Comparison of ENCODE assay signal across 8 cellular contexts in the genomic region with DNA sequence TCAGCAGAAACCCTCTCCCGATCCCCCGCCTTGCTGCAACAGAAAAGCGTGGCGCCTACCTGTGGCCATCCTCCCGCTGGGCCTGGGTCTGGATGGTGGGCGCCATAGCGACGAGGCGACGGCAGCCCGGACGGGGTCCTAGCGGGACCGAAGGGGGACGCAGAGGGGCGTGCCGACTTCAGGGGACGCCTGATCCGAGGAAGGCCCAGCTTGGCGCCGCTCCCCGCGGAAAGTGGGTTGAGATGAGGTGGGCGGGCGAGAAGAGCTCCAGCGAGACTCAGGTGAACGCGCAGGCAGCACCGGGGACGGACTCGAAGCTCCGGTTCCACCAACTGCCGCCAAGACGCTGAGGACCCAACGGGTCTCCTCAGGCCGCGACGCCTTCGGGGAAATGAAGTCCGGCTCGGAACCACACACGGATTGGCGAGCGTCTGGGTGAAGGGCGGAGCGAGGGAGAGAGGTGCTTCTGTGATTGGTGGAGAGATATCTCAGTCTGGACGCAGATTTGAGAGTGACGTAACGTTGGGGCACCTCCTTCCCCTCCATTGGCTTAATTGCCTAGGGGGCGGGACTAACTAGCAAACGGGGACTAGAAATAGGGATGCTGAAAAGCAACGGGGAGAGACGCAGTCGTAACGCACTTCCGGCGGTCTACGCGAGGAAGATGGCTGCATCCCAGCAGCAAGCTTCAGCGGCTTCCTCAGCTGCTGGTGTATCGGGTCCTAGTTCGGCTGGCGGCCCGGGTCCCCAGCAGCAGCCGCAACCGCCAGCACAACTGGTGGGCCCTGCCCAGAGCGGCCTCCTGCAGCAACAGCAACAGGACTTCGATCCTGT. TPM values are rescaled to one million over a fixed set of nuclear protein-coding genes. Genes with fewer than 3 reads are reported as not detected.
DNase-seq lines count a peak whose midpoint lies in the region; ATAC-seq and TF ChIP-seq lines count a peak whose summit lies in the region.

Gene MED29, plus strand, starts transcription at position 620 of the 834 bp plus-strand sequence. Its CDS starts 45 bp downstream, at position 665.
Gene PAF1, minus strand, starts transcription at position 348 of the 834 bp plus-strand sequence. Its CDS starts 242 bp downstream, at position 106.

- no peaks in the 10 kb centered on the region for H3K27me3 Mint-ChIP-seq in dendritic cell treated with granulocyte-macrophage colony-stimulating factor and Interleukin-4, amounts not matched to agents 40 ng/mL and 50 ng/mL, for 4 days

- H3K4me1 Mint-ChIP-seq in dendritic cell treated with granulocyte-macrophage colony-stimulating factor and Interleukin-4, amounts not matched to agents 40 ng/mL and 50 ng/mL, for 4 days (ENCODE audit: low read depth), result peaks cover 57% of the 10 kb centered on the region

- DNase-seq in NCI-H748 treated with DMSO at 0.1 percent for 48 hours (lab: John Stamatoyannopoulos, UW) (peak; percentile 100), left lobe of liver (ENCODE audit: low spot score) (peak; percentile 97)
- DNase-seq in activated CD4-positive, alpha-beta T cell treated with anti-CD3 and anti-CD28 coated beads, Interleukin-2, amount 50 U/mL, for 24 hours (ENCODE audit: low read depth in 1 of 2, low spot score in 1 of 2), result peak; percentile 82 to 95
- peak; percentile 94 for DNase-seq in stimulated activated CD4-positive, alpha-beta T cell treated with anti-CD3 and anti-CD28 coated beads, Interleukin-2, amount 100 ng/mL, for 4 hours (ENCODE audit: low read depth)

- intact Hi-C loops in dendritic cell treated with granulocyte-macrophage colony-stimulating factor and Interleukin-4, amounts not matched to agents 40 ng/mL and 50 ng/mL, for 4 days (cut with micrococcal nuclease), result loop anchor here (2.0 kb wide), 1 partner anchor 48 kb away; the partner anchor contains the start of gene SAMD4B

- peak within 1 kb of the TSS; percentile 98 for H3K27ac Mint-ChIP-seq in dendritic cell treated with granulocyte-macrophage colony-stimulating factor and Interleukin-4, amounts not matched to agents 40 ng/mL and 50 ng/mL, for 4 days

- no peak for TF ChIP-seq CTCF in C4-2B (conservative IDR thresholded peaks at IDR 0.05)

- H3K36me3 Mint-ChIP-seq in dendritic cell treated with granulocyte-macrophage colony-stimulating factor and Interleukin-4, amounts not matched to agents 40 ng/mL and 50 ng/mL, for 4 days (ENCODE audit: low read depth), result peaks cover 80% of the 10 kb centered on the region

- H3K9me3 Mint-ChIP-seq in dendritic cell treated with granulocyte-macrophage colony-stimulating factor and Interleukin-4, amounts not matched to agents 40 ng/mL and 50 ng/mL, for 4 days, result no peaks in the 10 kb centered on the region

- peak within 1 kb of the TSS; percentile 99 for H3K4me3 Mint-ChIP-seq in dendritic cell treated with granulocyte-macrophage colony-stimulating factor and Interleukin-4, amounts not matched to agents 40 ng/mL and 50 ng/mL, for 4 days

- ATAC-seq in GM19372 (IDR thresholded peaks at IDR 0.05; ENCODE audit: low read depth, unreplicated experiment) (peak; percentile 86), HG03558 (IDR thresholded peaks at IDR 0.05; ENCODE audit: extremely low read depth, unreplicated experiment) (peak; percentile 69), left lobe of liver (peak; percentile 94)

- peak within 1 kb of the TSS; percentile 96 for H3K27ac ChIP-seq in C4-2B

RNA-seq across cellular contexts. Expression of gene MED29, which starts in this region (rescaled TPM):
- 19.2 TPM for total RNA-seq in left lobe of liver

RNA-seq across cellular contexts. Expression of gene PAF1, which starts in this region (rescaled TPM):
- 21.3 TPM for total RNA-seq in left lobe of liver

Comparison
In these comparisons a context has a peak if more than half of its experiments do, and no peak if none do; other contexts are left out.
1. Peak in every context shown above with its lines: DNase-seq, ATAC-seq and H3K27ac ChIP-seq.